ENCODE assay signal across 23 cellular contexts in the genomic region with DNA sequence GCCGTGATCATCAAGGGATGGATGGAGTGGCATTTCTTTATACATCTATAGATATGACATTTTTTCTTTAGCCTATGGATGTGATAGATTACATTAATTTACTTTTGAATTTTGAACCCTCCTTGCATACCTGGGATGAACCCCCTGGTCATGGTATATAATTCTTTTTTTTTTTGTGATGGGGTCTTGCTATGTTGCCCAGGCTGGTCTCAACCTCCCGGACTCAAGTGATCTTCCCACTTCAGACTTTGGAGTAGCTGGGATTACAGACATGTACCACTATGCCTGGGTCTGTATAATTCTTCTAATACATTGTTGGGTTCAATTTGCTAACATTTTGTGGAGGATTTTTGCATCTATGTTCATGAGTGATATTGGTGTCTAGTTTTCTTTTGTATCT. TPM values are rescaled to one million over a fixed set of nuclear protein-coding genes. Genes with fewer than 3 reads are reported as not detected.
DNase-seq lines count a peak whose midpoint lies in the region; ATAC-seq, FAIRE-seq and TF ChIP-seq lines count a peak whose summit lies in the region.
"Had no signal": no experiment of that assay in that cellular context is flagged by ENCODE, and none has a peak within 500 bp of the region (broad histone marks: within the 10 kb centered on the region; RNA-seq: fewer than 3 reads in every experiment).

No MANE protein-coding gene starts in this region.

- H3K4me2 ChIP-seq in HepG2 (ENCODE audit: low read depth, low read length) (no peak overlapping the region), astrocyte (ENCODE audit: low read length) (no peak overlapping the region)

- DNase-seq in HepG2 (ENCODE audit: low spot score): no peak
- DNase-seq in right lobe of liver: no peak
- DNase-seq in CD8-positive, alpha-beta memory T cell: no peak
- no peak for DNase-seq in astrocyte (ENCODE audit: low read depth)
- DNase-seq in activated T-cell treated with anti-CD3 and anti-CD28 coated beads, Interleukin-2, amount 50 U/mL, for 24 hours: no peak
- DNase-seq in stimulated activated CD8-positive, alpha-beta memory T cell treated with anti-CD3 and anti-CD28 coated beads, Interleukin-4, amount 100 ng/mL, for 48 hours: no peak
- DNase-seq: AML-193; CD8-positive, alpha-beta T cell; COR-L47; DMS 273 treated with DMSO at 0.1 percent for 48 hours; DMS53; DND-41; EL; GM23248; IMR-90; KBM-7 had no signal

- H3K4me1 ChIP-seq in HepG2 (ENCODE audit: insufficient read depth, low read length) (peaks cover 36% of the 10 kb centered on the region), right lobe of liver (peaks cover 0 to 7% (median 5%) of the 10 kb centered on the region in 4 donors), astrocyte (ENCODE audit: insufficient read depth, low read length) (peaks cover 10% of the 10 kb centered on the region)
- no peaks in the 10 kb centered on the region for H3K4me1 ChIP-seq in CD8-positive, alpha-beta memory T cell (ENCODE audit: insufficient read depth, low read length)

- no peak overlapping the region for H2AFZ ChIP-seq in HepG2 (ENCODE audit: low read length)
- no peak overlapping the region for H2AFZ ChIP-seq in astrocyte (ENCODE audit: low read depth, low read length)
- H2AFZ ChIP-seq: GM23248 had no signal

- intact Hi-C loops in HepG2 (cut with micrococcal nuclease; ENCODE audit: unreplicated experiment): no loop called here
- intact Hi-C loops in right lobe of liver (cut with DNase I): no loop called here

- peak overlapping the region in 5 of 8 donors; percentile 12 to 36 (median 32) for H3K27ac Mint-ChIP-seq in CD8-positive, alpha-beta memory T cell
- H3K27ac Mint-ChIP-seq in astrocyte (ENCODE audit: unreplicated experiment): no peak overlapping the region
- H3K27ac Mint-ChIP-seq in activated T-cell treated with anti-CD3 and anti-CD28 coated beads, Interleukin-2, amount 50 U/mL, for 24 hours: no peak overlapping the region
- H3K27ac Mint-ChIP-seq: CD8-positive, alpha-beta T cell had no signal

- no peaks in the 10 kb centered on the region for H3K9me3 Mint-ChIP-seq in CD8-positive, alpha-beta memory T cell
- H3K9me3 Mint-ChIP-seq in astrocyte (ENCODE audit: unreplicated experiment): peaks cover 4% of the 10 kb centered on the region
- H3K9me3 Mint-ChIP-seq in activated T-cell treated with anti-CD3 and anti-CD28 coated beads, Interleukin-2, amount 50 U/mL, for 24 hours: no peaks in the 10 kb centered on the region
- H3K9me3 Mint-ChIP-seq: CD8-positive, alpha-beta T cell had no signal

- H4K20me1 ChIP-seq in HepG2 (ENCODE audit: insufficient read depth, low read length) (no peaks in the 10 kb centered on the region), astrocyte (ENCODE audit: insufficient read depth, low read length) (no peaks in the 10 kb centered on the region)

- H3K27ac ChIP-seq in HepG2 (ENCODE audit: extremely low read length, insufficient read depth, low read length): no peak overlapping the region
- H3K27ac ChIP-seq in right lobe of liver: no peak overlapping the region
- no peak overlapping the region for H3K27ac ChIP-seq in CD8-positive, alpha-beta memory T cell (ENCODE audit: low read depth, low read length)
- no peak overlapping the region for H3K27ac ChIP-seq in astrocyte (ENCODE audit: low read depth, low read length)
- H3K27ac ChIP-seq: GM23248, HL-60 had no signal

- ATAC-seq in HepG2 (no peak), right lobe of liver (no peak), GM21367 (IDR thresholded peaks at IDR 0.05; ENCODE audit: unreplicated experiment) (no peak)
- ATAC-seq: CD8-positive, alpha-beta T cell; GM12878 had no signal

- BruUV-seq in HepG2 (replicated peaks; lab: Mats Ljungman, UMichigan): no TSS peak

- CTCF ChIA-PET in HepG2 (lab: Yijun Ruan, JAX; ENCODE audit: low intra/inter-chr PET ratio, low total read pairs): no interaction called here
- CTCF ChIA-PET in CD8-positive, alpha-beta memory T cell (lab: Charles Lee): no interaction called here

- H3K79me2 ChIP-seq in HepG2 (ENCODE audit: insufficient read depth, low read length) (no peaks in the 10 kb centered on the region), astrocyte (ENCODE audit: insufficient read depth, low read length) (no peaks in the 10 kb centered on the region)

- H3K36me3 ChIP-seq in HepG2 (replicated peaks in 1 of 2; ENCODE audit: control insufficient read depth in 1 of 2, insufficient read depth in 2 of 2, low read length in 2 of 2) (no peaks in the 10 kb centered on the region), right lobe of liver (no peaks in the 10 kb centered on the region), astrocyte (ENCODE audit: insufficient read depth, low read length) (no peaks in the 10 kb centered on the region)
- no peaks in the 10 kb centered on the region for H3K36me3 ChIP-seq in CD8-positive, alpha-beta memory T cell (ENCODE audit: insufficient read depth, low read length)
- H3K36me3 ChIP-seq: HAP-1 had no signal

- H3K9me3 ChIP-seq in HepG2 (ENCODE audit: low read length) (no peaks in the 10 kb centered on the region), right lobe of liver (no peaks in the 10 kb centered on the region), astrocyte (ENCODE audit: insufficient read depth, low read depth, low read length) (peaks cover 4% of the 10 kb centered on the region)
- no peaks in the 10 kb centered on the region for H3K9me3 ChIP-seq in CD8-positive, alpha-beta memory T cell (ENCODE audit: low read length)
- H3K9me3 ChIP-seq: HAP-1 had no signal

- POLR2A ChIA-PET in HepG2 (lab: Yijun Ruan, JAX): no interaction called here
- POLR2A ChIA-PET in CD8-positive, alpha-beta memory T cell (lab: Charles Lee): no interaction called here

- TF ChIP-seq EP300 in HepG2 (IDR thresholded peaks at IDR 0.05; ENCODE audit: low read depth in 2 of 2, low read length in 2 of 2) (no peak), HepG2 (CRISPR knock-in tag; IDR thresholded peaks at IDR 0.05; ENCODE audit: borderline replicate concordance) (no peak)

- no peaks in the 10 kb centered on the region for H3K27me3 Mint-ChIP-seq in CD8-positive, alpha-beta memory T cell
- H3K27me3 Mint-ChIP-seq in astrocyte (ENCODE audit: low read depth, unreplicated experiment): peaks cover 28% of the 10 kb centered on the region
- H3K27me3 Mint-ChIP-seq in activated T-cell treated with anti-CD3 and anti-CD28 coated beads, Interleukin-2, amount 50 U/mL, for 24 hours: peaks cover 3% of the 10 kb centered on the region

- H3K27me3 ChIP-seq in HepG2 (ENCODE audit: control insufficient read depth in 1 of 2, insufficient read depth in 2 of 2, low read length in 2 of 2): peaks cover 0 to 21% of the 10 kb centered on the region in 2 experiments; a peak in 4 of 5 replicates
- no peaks in the 10 kb centered on the region for H3K27me3 ChIP-seq in right lobe of liver
- no peaks in the 10 kb centered on the region for H3K27me3 ChIP-seq in CD8-positive, alpha-beta memory T cell (ENCODE audit: insufficient read depth, low read length, poor library complexity, severe bottlenecking)
- H3K27me3 ChIP-seq in astrocyte (ENCODE audit: insufficient read depth, low read length): peaks cover 3% of the 10 kb centered on the region

- no peak overlapping the region for H3K4me3 Mint-ChIP-seq in CD8-positive, alpha-beta memory T cell
- peak overlapping the region; percentile 14 for H3K4me3 Mint-ChIP-seq in astrocyte (ENCODE audit: unreplicated experiment)
- H3K4me3 Mint-ChIP-seq in activated T-cell treated with anti-CD3 and anti-CD28 coated beads, Interleukin-2, amount 50 U/mL, for 24 hours: no peak overlapping the region
- H3K4me3 Mint-ChIP-seq: CD8-positive, alpha-beta T cell had no signal

- no peak for FAIRE-seq in HepG2 (lab: Jason Lieb, UNC)
- no peak for FAIRE-seq in astrocyte (lab: Jason Lieb, UNC)
- FAIRE-seq: A204.1, GM12878 had no signal

- no peaks in the 10 kb centered on the region for H3K36me3 Mint-ChIP-seq in CD8-positive, alpha-beta memory T cell
- no peaks in the 10 kb centered on the region for H3K36me3 Mint-ChIP-seq in astrocyte (ENCODE audit: low read depth, unreplicated experiment)
- H3K36me3 Mint-ChIP-seq in activated T-cell treated with anti-CD3 and anti-CD28 coated beads, Interleukin-2, amount 50 U/mL, for 24 hours (ENCODE audit: low read depth): no peaks in the 10 kb centered on the region
- H3K36me3 Mint-ChIP-seq: CD8-positive, alpha-beta T cell had no signal

- 86% methylated on average over 2 of the region's 2 CpGs for whole genome bisulfite sequencing in HepG2 (ENCODE audit: low lambda C conversion rate)
- 100% methylated on average over 2 of the region's 2 CpGs for WGBS in right lobe of liver (ENCODE audit: insufficient coverage, low coverage, low lambda C conversion rate, missing lambda C conversion rate)

- no peak for TF ChIP-seq POLR2A in HepG2 (IDR thresholded peaks at IDR 0.05; ENCODE audit: insufficient read depth in 1 of 2, low read depth in 2 of 2, low read length in 2 of 2)
- TF ChIP-seq POLR2A in right lobe of liver (IDR thresholded peaks at IDR 0.05): no peak

- H3K4me3 ChIP-seq in HepG2 (replicated peaks in 1 of 3; ENCODE audit: insufficient read depth in 1 of 3, low read depth in 2 of 3, low read length in 3 of 3) (no peak overlapping the region), right lobe of liver (no peak overlapping the region), astrocyte (ENCODE audit: insufficient read depth, low read depth, low read length) (no peak overlapping the region)
- no peak overlapping the region for H3K4me3 ChIP-seq in CD8-positive, alpha-beta memory T cell (ENCODE audit: low read length)
- H3K4me3 ChIP-seq: GM12878, GM23248, HAP-1 had no signal

- no peak for TF ChIP-seq RAD21 in HepG2 (CRISPR knock-in tag; IDR thresholded peaks at IDR 0.05)

- TF ChIP-seq CTCF in HepG2 (CRISPR knock-in tag; IDR thresholded peaks at IDR 0.05): no peak
- TF ChIP-seq CTCF in right lobe of liver (IDR thresholded peaks at IDR 0.05): no peak
- no peak for TF ChIP-seq CTCF in astrocyte (IDR thresholded peaks at IDR 0.05; ENCODE audit: insufficient read depth, low read depth, low read length)

- H3K4me1 Mint-ChIP-seq in CD8-positive, alpha-beta memory T cell: peaks cover 3 to 5% (median 4%) of the 10 kb centered on the region in 3 donors
- peaks cover 8% of the 10 kb centered on the region for H3K4me1 Mint-ChIP-seq in astrocyte (ENCODE audit: low read depth, unreplicated experiment)
- no peaks in the 10 kb centered on the region for H3K4me1 Mint-ChIP-seq in activated T-cell treated with anti-CD3 and anti-CD28 coated beads, Interleukin-2, amount 50 U/mL, for 24 hours (ENCODE audit: low read depth)

- H3K9ac ChIP-seq in HepG2 (ENCODE audit: insufficient read depth, low read depth, low read length) (no peak overlapping the region), astrocyte (ENCODE audit: low read length) (no peak overlapping the region)
- H3K9ac ChIP-seq: GM23248 had no signal

- in situ Hi-C loops in HepG2 (cut with HindIII; ENCODE audit: extremely low pct_ligation_motif_present, low pct_unique_long_range_greater_than_20kb): no loop called here

RNA-seq across cellular contexts. Expression of gene TNS4, which starts 1.7 kb away (rescaled TPM):
- total RNA-seq in HepG2 (2016; rRNA removed; fragmentation: Illumina TruSeq; extraction: Trizol) (0.58 TPM in 2 replicates), right lobe of liver (not detected), astrocyte (not detected in 2 replicates)
- 0.18 and 0.20 TPM in 2 replicates for total RNA-seq in HepG2 (2016; cell fraction: cytosol; rRNA removed; fragmentation: Illumina TruSeq; extraction: Trizol; ENCODE audit: low read depth)
- 0.32 and 0.51 TPM in 2 replicates for total RNA-seq in HepG2 (2016; cell fraction: insoluble cytoplasmic fraction; rRNA removed; fragmentation: Illumina TruSeq; extraction: Trizol)
- 0.31 and 0.38 TPM in 2 replicates for total RNA-seq in HepG2 (2016; cell fraction: membrane; rRNA removed; fragmentation: Illumina TruSeq; extraction: Trizol)
- 0.37 and 1.3 TPM in 2 replicates for total RNA-seq in HepG2 (2016; cell fraction: nucleus; rRNA removed; fragmentation: Illumina TruSeq; extraction: Trizol)
- polyA plus RNA-seq in HepG2 (2011; rRNA removed): 1.7 and 2.1 TPM in 2 replicates
- polyA plus RNA-seq in HepG2 (2011; cell fraction: cytosol; rRNA removed): 0.69 and 1.3 TPM in 2 replicates
- 7.1 and 10.8 TPM in 2 replicates for polyA plus RNA-seq in HepG2 (2011; cell fraction: nucleus; rRNA removed)
- polyA plus RNA-seq in HepG2 (2012): 0.37 and 0.42 TPM in 2 replicates
- polyA plus RNA-seq in HepG2 (2016; cell fraction: cytosol; fragmentation: Illumina TruSeq; extraction: Trizol; ENCODE audit: low read depth): 0.20 and 0.22 TPM in 2 replicates
- 1.3 and 2.3 TPM in 2 replicates for polyA plus RNA-seq in HepG2 (2016; cell fraction: insoluble cytoplasmic fraction; fragmentation: Illumina TruSeq; extraction: Trizol; ENCODE audit: low read depth)
- polyA plus RNA-seq in HepG2 (2016; cell fraction: membrane; fragmentation: Illumina TruSeq; extraction: Trizol; ENCODE audit: low read depth): 0.34 and 0.72 TPM in 2 replicates
- polyA plus RNA-seq in HepG2 (2016; cell fraction: nucleus; fragmentation: Illumina TruSeq; extraction: Trizol; ENCODE audit: insufficient read depth, low read depth): 4.4 and 6.8 TPM in 2 replicates
- polyA minus RNA-seq in HepG2 (2011; rRNA and poly(A)+ RNA removed; ENCODE audit: low replicate concordance): 7.4 and 24.1 TPM in 2 replicates
- 2.6 and 3.7 TPM in 2 replicates for polyA minus RNA-seq in HepG2 (2011; cell fraction: cytosol; rRNA and poly(A)+ RNA removed)
- 4.0 and 6.1 TPM in 2 replicates for polyA minus RNA-seq in HepG2 (2011; cell fraction: nucleus; rRNA and poly(A)+ RNA removed)
- total RNA-seq in CD8-positive, alpha-beta memory T cell: 1 to 10 TPM; 3.1 TPM
- polyA plus RNA-seq in CD8-positive, alpha-beta memory T cell: 0.41 TPM
- total RNA-seq: G401, GM23248, H4, IMR-90 had no signal
- polyA plus RNA-seq: IMR-90 had no signal

RNA-seq across cellular contexts. Expression of gene IGFBP4, which starts 59.9 kb away (rescaled TPM):
- total RNA-seq in HepG2 (2016; rRNA removed; fragmentation: Illumina TruSeq; extraction: Trizol): 4.1 and 4.9 TPM in 2 replicates
- total RNA-seq in HepG2 (2016; cell fraction: cytosol; rRNA removed; fragmentation: Illumina TruSeq; extraction: Trizol; ENCODE audit: low read depth): 3.4 and 4.0 TPM in 2 replicates
- total RNA-seq in HepG2 (2016; cell fraction: insoluble cytoplasmic fraction; rRNA removed; fragmentation: Illumina TruSeq; extraction: Trizol): 3.5 and 4.8 TPM in 2 replicates
- 10.9 and 13.2 TPM in 2 replicates for total RNA-seq in HepG2 (2016; cell fraction: membrane; rRNA removed; fragmentation: Illumina TruSeq; extraction: Trizol)
- total RNA-seq in HepG2 (2016; cell fraction: nucleus; rRNA removed; fragmentation: Illumina TruSeq; extraction: Trizol): 10.1 and 10.9 TPM in 2 replicates
- 43.6 and 49.0 TPM in 2 replicates for polyA plus RNA-seq in HepG2 (2011; rRNA removed)
- polyA plus RNA-seq in HepG2 (2011; cell fraction: cytosol; rRNA removed): 42.1 and 55.6 TPM in 2 replicates
- polyA plus RNA-seq in HepG2 (2011; cell fraction: nucleus; rRNA removed): 26.0 and 26.1 TPM in 2 replicates
- 23.1 and 40.9 TPM in 2 replicates for polyA plus RNA-seq in HepG2 (2012)
- polyA plus RNA-seq in HepG2 (2016; cell fraction: cytosol; fragmentation: Illumina TruSeq; extraction: Trizol; ENCODE audit: low read depth): 11.4 and 15.1 TPM in 2 replicates
- polyA plus RNA-seq in HepG2 (2016; cell fraction: insoluble cytoplasmic fraction; fragmentation: Illumina TruSeq; extraction: Trizol; ENCODE audit: low read depth): 10.4 and 12.4 TPM in 2 replicates
- 18.8 and 25.1 TPM in 2 replicates for polyA plus RNA-seq in HepG2 (2016; cell fraction: membrane; fragmentation: Illumina TruSeq; extraction: Trizol; ENCODE audit: low read depth)
- polyA plus RNA-seq in HepG2 (2016; cell fraction: nucleus; fragmentation: Illumina TruSeq; extraction: Trizol; ENCODE audit: insufficient read depth, low read depth): 24.8 and 29.0 TPM in 2 replicates
- 0.19 and 99.5 TPM in 2 replicates for polyA minus RNA-seq in HepG2 (2011; rRNA and poly(A)+ RNA removed; ENCODE audit: low replicate concordance)
- 36.8 and 40.1 TPM in 2 replicates for polyA minus RNA-seq in HepG2 (2011; cell fraction: cytosol; rRNA and poly(A)+ RNA removed)
- 12.3 and 12.9 TPM in 2 replicates for polyA minus RNA-seq in HepG2 (2011; cell fraction: nucleus; rRNA and poly(A)+ RNA removed)
- total RNA-seq in right lobe of liver: 100 to 1,000 TPM; 382 to 716 (median 430) TPM
- 1 to 10 TPM; 3.0 to 3.2 TPM for total RNA-seq in CD8-positive, alpha-beta memory T cell
- polyA plus RNA-seq in CD8-positive, alpha-beta memory T cell: 21.4 TPM
- total RNA-seq in astrocyte: 134 and 142 TPM in 2 replicates

Comparison
In these comparisons a context has a peak if more than half of its experiments do, and no peak if none do; other contexts are left out.
1. H3K27ac Mint-ChIP-seq: peak in CD8-positive, alpha-beta memory T cell (5 of 8); none in astrocyte (single experiment) and activated T-cell treated with anti-CD3 and anti-CD28 coated beads, Interleukin-2, amount 50 U/mL, for 24 hours (single experiment).